Comparison of ENCODE assay signal across 30 cellular contexts in genomic region chr4:74203467-74203866, GRCh38.
"Had no signal": no experiment of that assay in that cellular context is flagged by ENCODE, and none has a peak within 500 bp of the region (broad histone marks: within the 10 kb centered on the region; RNA-seq: fewer than 3 reads in every experiment).

No MANE protein-coding gene starts in this region.

- H3K9me3 ChIP-seq: thoracic aorta, vagina had no signal

- H3K27me3 Mint-ChIP-seq: activated B cell treated with CpG ODN at 0.5 μM for 24 hours; activated CD8-positive, alpha-beta memory T cell treated with anti-CD3 and anti-CD28 coated beads, Interleukin-2, amount 10 ng/mL, durations not matched to agents 7 days and 5 days; activated CD8-positive, alpha-beta T cell treated with anti-CD3 and anti-CD28 coated beads for 36 hours; brain; memory B cell; natural killer cell treated with Interleukin-12 subunit alpha and Interleukin-12 subunit beta and Interleukin-15 and Interleukin-18, amount 100 ng/mL, for 72 hours had no signal

- DNase-seq: activated B cell treated with CpG ODN at 0.5 μM for 24 hours; activated CD4-positive, alpha-beta T cell treated with anti-CD3 and anti-CD28 coated beads, Interleukin-2, amount 50 U/mL, for 1 hour; activated CD8-positive, alpha-beta memory T cell treated with anti-CD3 and anti-CD28 coated beads, Interleukin-2, amount 10 ng/mL, durations not matched to agents 7 days and 5 days; activated CD8-positive, alpha-beta T cell treated with anti-CD3 and anti-CD28 coated beads for 36 hours; activated T-cell treated with anti-CD3 and anti-CD28 coated beads, Interleukin-2, amount 50 U/mL, for 48 hours; aorta; cerebellar nuclear complex; dorsolateral prefrontal cortex; effector memory CD4-positive, alpha-beta T cell; erythroblast; foreskin fibroblast; head of caudate nucleus; hypothalamus; immature natural killer cell; kidney; right cardiac atrium; stimulated activated CD4-positive, alpha-beta T cell treated with anti-CD3 and anti-CD28 coated beads, Interleukin-4, amount 100 ng/mL, for 1 hour; stimulated activated naive CD8-positive, alpha-beta T cell treated with anti-CD3 and anti-CD28 coated beads, Interleukin-15, Interleukin-2, amounts not matched to agents 100 U/mL and 50 U/mL, for 24 hours; T-helper 1 cell; trophoblast cell had no signal

- H3K4me1 ChIP-seq: vagina had no signal

- H3K36me3 Mint-ChIP-seq: natural killer cell treated with Interleukin-12 subunit alpha and Interleukin-12 subunit beta and Interleukin-15 and Interleukin-18, amount 100 ng/mL, for 72 hours had no signal

- H3K27ac ChIP-seq: cardiac muscle cell, coronary artery, dorsolateral prefrontal cortex, thoracic aorta, vagina had no signal

- H3K27me3 ChIP-seq: cardiac muscle cell, dorsolateral prefrontal cortex, vagina had no signal

- H3K36me3 ChIP-seq: cardiac muscle cell, thoracic aorta, vagina had no signal

- H3K9me3 Mint-ChIP-seq: activated B cell treated with CpG ODN at 0.5 μM for 24 hours; activated CD8-positive, alpha-beta T cell treated with anti-CD3 and anti-CD28 coated beads for 36 hours; activated naive CD4-positive, alpha-beta T cell treated with anti-CD3 and anti-CD28 coated beads, Interleukin-2, amount 50 U/mL, for 72 hours; activated T-helper 2 cell treated with anti-CD3 and anti-CD28 coated beads, Interferon-gamma antibody, Interleukin-2, Interleukin-4, amounts not matched to agents 10 μg/mL and 5 μg/mL and 100 μg/mL, durations not matched to agents 14 hours and 24 hours and 36 hours; brain; immature natural killer cell; memory B cell; natural killer cell treated with Interleukin-12 subunit alpha and Interleukin-12 subunit beta and Interleukin-15 and Interleukin-18, amount 100 ng/mL, for 72 hours; T-helper 2 cell treated with Interferon-gamma antibody and Interleukin-4, amounts not matched to agents 5 μg/mL and 100 μg/mL, for 36 hours had no signal

- H3K4me3 Mint-ChIP-seq: activated B cell treated with CpG ODN at 0.5 μM for 24 hours; activated CD8-positive, alpha-beta memory T cell treated with anti-CD3 and anti-CD28 coated beads, Interleukin-2, amount 10 ng/mL, durations not matched to agents 7 days and 5 days; activated CD8-positive, alpha-beta T cell treated with anti-CD3 and anti-CD28 coated beads for 36 hours; brain; immature natural killer cell; memory B cell; natural killer cell treated with Interleukin-12 subunit alpha and Interleukin-12 subunit beta and Interleukin-15 and Interleukin-18, amount 100 ng/mL, for 72 hours; T-helper 2 cell treated with Interferon-gamma antibody and Interleukin-4, amounts not matched to agents 5 μg/mL and 100 μg/mL, for 36 hours had no signal

- H3K4me3 ChIP-seq: cardiac muscle cell, coronary artery, dorsolateral prefrontal cortex, thoracic aorta, vagina had no signal

- H3K27ac Mint-ChIP-seq: activated B cell treated with CpG ODN at 0.5 μM for 24 hours; activated CD8-positive, alpha-beta memory T cell treated with anti-CD3 and anti-CD28 coated beads, Interleukin-2, amount 10 ng/mL, durations not matched to agents 7 days and 5 days; activated CD8-positive, alpha-beta T cell treated with anti-CD3 and anti-CD28 coated beads for 36 hours; activated naive CD4-positive, alpha-beta T cell treated with anti-CD3 and anti-CD28 coated beads, Interleukin-2, amount 50 U/mL, for 72 hours; activated T-helper 2 cell treated with anti-CD3 and anti-CD28 coated beads, Interferon-gamma antibody, Interleukin-2, Interleukin-4, amounts not matched to agents 10 μg/mL and 5 μg/mL and 100 μg/mL, durations not matched to agents 14 hours and 24 hours and 36 hours; immature natural killer cell; memory B cell; natural killer cell treated with Interleukin-12 subunit alpha and Interleukin-12 subunit beta and Interleukin-15 and Interleukin-18, amount 100 ng/mL, for 72 hours; T-helper 2 cell treated with Interferon-gamma antibody and Interleukin-4, amounts not matched to agents 5 μg/mL and 100 μg/mL, for 36 hours had no signal

- ATAC-seq: activated CD8-positive, alpha-beta memory T cell treated with anti-CD3 and anti-CD28 coated beads, Interleukin-2, amount 10 ng/mL, durations not matched to agents 7 days and 5 days; activated CD8-positive, alpha-beta T cell treated with anti-CD3 and anti-CD28 coated beads for 36 hours; activated naive CD4-positive, alpha-beta T cell treated with anti-CD3 and anti-CD28 coated beads, Interleukin-2, amount 50 U/mL, for 72 hours; natural killer cell treated with Interleukin-12 subunit alpha and Interleukin-12 subunit beta and Interleukin-15 and Interleukin-18, amount 100 ng/mL, for 72 hours; right cardiac atrium; stimulated activated naive CD8-positive, alpha-beta T cell treated with anti-CD3 and anti-CD28 coated beads, Interleukin-15, Interleukin-2, amounts not matched to agents 100 U/mL and 50 U/mL, for 24 hours had no signal
